Comparison of ENCODE assay signal across 13 cellular contexts in genomic region chr7:921071-921461, GRCh38. TPM values are rescaled to one million over a fixed set of nuclear protein-coding genes. Genes with fewer than 3 reads are reported as not detected.
DNase-seq lines count a peak whose midpoint lies in the region; ATAC-seq and TF ChIP-seq lines count a peak whose summit lies in the region.
"Had no signal": no experiment of that assay in that cellular context is flagged by ENCODE, and none has a peak within 500 bp of the region (broad histone marks: within the 10 kb centered on the region; RNA-seq: fewer than 3 reads in every experiment).

No MANE protein-coding gene starts in this region.

- peak; percentile 18 for DNase-seq in activated naive CD4-positive, alpha-beta T cell treated with anti-CD3 and anti-CD28 coated beads, Interleukin-2, amount 10 ng/mL, durations not matched to agents 7 days and 5 days
- DNase-seq in activated naive CD4-positive, alpha-beta T cell treated with anti-CD3 and anti-CD28 coated beads for 36 hours: no peak
- DNase-seq in activated B cell treated with CpG ODN at 0.5 μM for 24 hours (no peak), immature natural killer cell (no peak), inferior parietal cortex (ENCODE audit: extremely low spot score) (no peak), ACHN (no peak)
- no peak for DNase-seq in stimulated activated naive B cell treated with anti-CD40 and anti-IgM and Interleukin-4, amounts not matched to agents 10 μg/mL and 1 μg/mL and 100 μg/mL, for 72 hours
- DNase-seq: DMS153, esophagus squamous epithelium, NCI-H2029 treated with DMSO at 0.1 percent for 48 hours, NCI-H748 treated with DMSO at 0.1 percent for 48 hours had no signal

- intact Hi-C loops in activated naive CD4-positive, alpha-beta T cell treated with anti-CD3 and anti-CD28 coated beads for 36 hours (cut with micrococcal nuclease): no loop called here
- intact Hi-C loops in activated B cell treated with CpG ODN at 0.5 μM for 24 hours (cut with micrococcal nuclease): loop anchor here (5.0 kb wide), 2 partner anchors 221 to 241 kb away; partner anchors contain the start of gene ZFAND2A

- in situ Hi-C loops in ACHN (cut with HindIII; ENCODE audit: low pct_ligation_motif_present, low pct_unique_long_range_greater_than_20kb, low sequenced_read_pairs): no loop called here

- no peaks in the 10 kb centered on the region for H3K36me3 Mint-ChIP-seq in activated naive CD4-positive, alpha-beta T cell treated with anti-CD3 and anti-CD28 coated beads, Interleukin-2, amount 10 ng/mL, durations not matched to agents 7 days and 5 days
- no peaks in the 10 kb centered on the region for H3K36me3 Mint-ChIP-seq in activated naive CD4-positive, alpha-beta T cell treated with anti-CD3 and anti-CD28 coated beads for 36 hours (ENCODE audit: low read depth)
- H3K36me3 Mint-ChIP-seq in activated B cell treated with CpG ODN at 0.5 μM for 24 hours (ENCODE audit: low read depth) (no peaks in the 10 kb centered on the region), immature natural killer cell (no peaks in the 10 kb centered on the region)
- H3K36me3 Mint-ChIP-seq in stimulated activated naive B cell treated with anti-CD40 and anti-IgM and Interleukin-4, amounts not matched to agents 10 μg/mL and 1 μg/mL and 100 μg/mL, for 72 hours: peaks cover 20 to 45% of the 10 kb centered on the region in 2 donors

- TF ChIP-seq CTCF in activated B cell treated with CpG ODN at 0.5 μM for 24 hours (IDR thresholded peaks at IDR 0.05): no peak

- peaks cover 6% of the 10 kb centered on the region for H3K27me3 Mint-ChIP-seq in activated naive CD4-positive, alpha-beta T cell treated with anti-CD3 and anti-CD28 coated beads, Interleukin-2, amount 10 ng/mL, durations not matched to agents 7 days and 5 days
- H3K27me3 Mint-ChIP-seq in activated naive CD4-positive, alpha-beta T cell treated with anti-CD3 and anti-CD28 coated beads for 36 hours (ENCODE audit: low read depth): no peaks in the 10 kb centered on the region
- no peaks in the 10 kb centered on the region for H3K27me3 Mint-ChIP-seq in activated B cell treated with CpG ODN at 0.5 μM for 24 hours
- peaks cover 13 to 28% (median 22%) of the 10 kb centered on the region in 3 donors for H3K27me3 Mint-ChIP-seq in immature natural killer cell (ENCODE audit: low read depth in 3 of 3)
- H3K27me3 Mint-ChIP-seq in stimulated activated naive B cell treated with anti-CD40 and anti-IgM and Interleukin-4, amounts not matched to agents 10 μg/mL and 1 μg/mL and 100 μg/mL, for 72 hours: no peaks in the 10 kb centered on the region

- ATAC-seq in activated B cell treated with CpG ODN at 0.5 μM for 24 hours (ENCODE audit: low read depth): no peak
- ATAC-seq in stimulated activated naive B cell treated with anti-CD40 and anti-IgM and Interleukin-4, amounts not matched to agents 10 μg/mL and 1 μg/mL and 100 μg/mL, for 72 hours (replicated peaks): no peak
- no peak for ATAC-seq in GM21360 (IDR thresholded peaks at IDR 0.05; ENCODE audit: unreplicated experiment)

- H3K4me1 Mint-ChIP-seq in activated naive CD4-positive, alpha-beta T cell treated with anti-CD3 and anti-CD28 coated beads, Interleukin-2, amount 10 ng/mL, durations not matched to agents 7 days and 5 days: peaks cover 30% of the 10 kb centered on the region
- peaks cover 43% of the 10 kb centered on the region for H3K4me1 Mint-ChIP-seq in activated naive CD4-positive, alpha-beta T cell treated with anti-CD3 and anti-CD28 coated beads for 36 hours (ENCODE audit: low read depth)
- H3K4me1 Mint-ChIP-seq in activated B cell treated with CpG ODN at 0.5 μM for 24 hours (peaks cover 37% of the 10 kb centered on the region), immature natural killer cell (peaks cover 52 to 53% of the 10 kb centered on the region in 2 donors)
- H3K4me1 Mint-ChIP-seq in stimulated activated naive B cell treated with anti-CD40 and anti-IgM and Interleukin-4, amounts not matched to agents 10 μg/mL and 1 μg/mL and 100 μg/mL, for 72 hours: peaks cover 34 to 53% of the 10 kb centered on the region in 2 donors

- CTCF ChIA-PET in activated naive CD4-positive, alpha-beta T cell treated with anti-CD3 and anti-CD28 coated beads, Interleukin-2, amount 10 ng/mL, durations not matched to agents 7 days and 5 days (lab: Charles Lee): interaction anchor here (1.9 kb wide), 1 partner anchor 12 kb away, joined by 10 read pairs; no protein-coding TSS in a partner anchor
- CTCF ChIA-PET in activated naive CD4-positive, alpha-beta T cell treated with anti-CD3 and anti-CD28 coated beads for 36 hours (lab: Charles Lee): interaction anchor here (2.6 kb wide), 1 partner anchor 12 kb away, joined by 13 read pairs; no protein-coding TSS in a partner anchor
- CTCF ChIA-PET in activated B cell treated with CpG ODN at 0.5 μM for 24 hours (lab: Charles Lee): no interaction called here

- peak overlapping the region; percentile 70 for H3K27ac Mint-ChIP-seq in activated naive CD4-positive, alpha-beta T cell treated with anti-CD3 and anti-CD28 coated beads, Interleukin-2, amount 10 ng/mL, durations not matched to agents 7 days and 5 days
- H3K27ac Mint-ChIP-seq in activated naive CD4-positive, alpha-beta T cell treated with anti-CD3 and anti-CD28 coated beads for 36 hours: no peak overlapping the region
- H3K27ac Mint-ChIP-seq in activated B cell treated with CpG ODN at 0.5 μM for 24 hours (peak overlapping the region; percentile 30), immature natural killer cell (peak overlapping the region; percentile 88 to 100 (median 99))
- H3K27ac Mint-ChIP-seq in stimulated activated naive B cell treated with anti-CD40 and anti-IgM and Interleukin-4, amounts not matched to agents 10 μg/mL and 1 μg/mL and 100 μg/mL, for 72 hours: peak overlapping the region; percentile 89

- no peaks in the 10 kb centered on the region for H3K9me3 Mint-ChIP-seq in activated naive CD4-positive, alpha-beta T cell treated with anti-CD3 and anti-CD28 coated beads, Interleukin-2, amount 10 ng/mL, durations not matched to agents 7 days and 5 days
- H3K9me3 Mint-ChIP-seq in activated naive CD4-positive, alpha-beta T cell treated with anti-CD3 and anti-CD28 coated beads for 36 hours: no peaks in the 10 kb centered on the region
- H3K9me3 Mint-ChIP-seq in activated B cell treated with CpG ODN at 0.5 μM for 24 hours (no peaks in the 10 kb centered on the region), immature natural killer cell (no peaks in the 10 kb centered on the region)
- H3K9me3 Mint-ChIP-seq in stimulated activated naive B cell treated with anti-CD40 and anti-IgM and Interleukin-4, amounts not matched to agents 10 μg/mL and 1 μg/mL and 100 μg/mL, for 72 hours: no peaks in the 10 kb centered on the region
- H3K9me3 Mint-ChIP-seq: neural crest cell had no signal

- H3K4me3 Mint-ChIP-seq in activated naive CD4-positive, alpha-beta T cell treated with anti-CD3 and anti-CD28 coated beads, Interleukin-2, amount 10 ng/mL, durations not matched to agents 7 days and 5 days: peak overlapping the region; percentile 54
- H3K4me3 Mint-ChIP-seq in activated naive CD4-positive, alpha-beta T cell treated with anti-CD3 and anti-CD28 coated beads for 36 hours: no peak overlapping the region
- H3K4me3 Mint-ChIP-seq in activated B cell treated with CpG ODN at 0.5 μM for 24 hours (no peak overlapping the region), immature natural killer cell (peak overlapping the region; percentile 44 to 90 (median 51))
- no peak overlapping the region for H3K4me3 Mint-ChIP-seq in stimulated activated naive B cell treated with anti-CD40 and anti-IgM and Interleukin-4, amounts not matched to agents 10 μg/mL and 1 μg/mL and 100 μg/mL, for 72 hours
- H3K4me3 Mint-ChIP-seq: neural crest cell had no signal

- POLR2A ChIA-PET in activated B cell treated with CpG ODN at 0.5 μM for 24 hours (lab: Charles Lee): interaction anchor here (2.9 kb wide), 1 partner anchor 53 kb away, joined by 28 read pairs; the partner anchor contains the start of gene COX19

RNA-seq across cellular contexts. Expression of gene ADAP1, which starts 33.4 kb away (rescaled TPM):
- total RNA-seq in activated naive CD4-positive, alpha-beta T cell treated with anti-CD3 and anti-CD28 coated beads for 36 hours: 1 to 10 TPM; 8.0 to 9.9 TPM
- total RNA-seq in activated B cell treated with CpG ODN at 0.5 μM for 24 hours: 9.4 and 11.9 TPM in 2 replicates
- polyA plus RNA-seq in immature natural killer cell: 10 to 100 TPM; 49.7 to 72.1 (median 55.1) TPM

RNA-seq across cellular contexts. Expression of gene GET4, which starts 44.7 kb away (rescaled TPM):
- 10 to 100 TPM; 19.3 to 20.2 TPM for total RNA-seq in activated naive CD4-positive, alpha-beta T cell treated with anti-CD3 and anti-CD28 coated beads for 36 hours
- total RNA-seq in activated B cell treated with CpG ODN at 0.5 μM for 24 hours: 40.5 and 41.4 TPM in 2 replicates
- 10 to 100 TPM; 25.3 to 35.6 (median 25.5) TPM for polyA plus RNA-seq in immature natural killer cell

RNA-seq across cellular contexts. Expression of gene COX19, which starts 54.3 kb away (rescaled TPM):
- total RNA-seq in activated naive CD4-positive, alpha-beta T cell treated with anti-CD3 and anti-CD28 coated beads for 36 hours: 10 to 100 TPM; 12.6 to 15.2 TPM
- 21.2 and 24.5 TPM in 2 replicates for total RNA-seq in activated B cell treated with CpG ODN at 0.5 μM for 24 hours
- 10 to 100 TPM; 12.7 to 24.0 (median 18.1) TPM for polyA plus RNA-seq in immature natural killer cell

Comparison
In these comparisons a context has a peak if more than half of its experiments do, and no peak if none do; other contexts are left out.
1. H3K4me3 Mint-ChIP-seq: peak in activated naive CD4-positive, alpha-beta T cell treated with anti-CD3 and anti-CD28 coated beads, Interleukin-2, amount 10 ng/mL, durations not matched to agents 7 days and 5 days (single experiment) and immature natural killer cell (5 of 5); none in activated naive CD4-positive, alpha-beta T cell treated with anti-CD3 and anti-CD28 coated beads for 36 hours (single experiment), activated B cell treated with CpG ODN at 0.5 μM for 24 hours (single experiment) and stimulated activated naive B cell treated with anti-CD40 and anti-IgM and Interleukin-4, amounts not matched to agents 10 μg/mL and 1 μg/mL and 100 μg/mL, for 72 hours (0 of 2).